In the genomic region with DNA sequence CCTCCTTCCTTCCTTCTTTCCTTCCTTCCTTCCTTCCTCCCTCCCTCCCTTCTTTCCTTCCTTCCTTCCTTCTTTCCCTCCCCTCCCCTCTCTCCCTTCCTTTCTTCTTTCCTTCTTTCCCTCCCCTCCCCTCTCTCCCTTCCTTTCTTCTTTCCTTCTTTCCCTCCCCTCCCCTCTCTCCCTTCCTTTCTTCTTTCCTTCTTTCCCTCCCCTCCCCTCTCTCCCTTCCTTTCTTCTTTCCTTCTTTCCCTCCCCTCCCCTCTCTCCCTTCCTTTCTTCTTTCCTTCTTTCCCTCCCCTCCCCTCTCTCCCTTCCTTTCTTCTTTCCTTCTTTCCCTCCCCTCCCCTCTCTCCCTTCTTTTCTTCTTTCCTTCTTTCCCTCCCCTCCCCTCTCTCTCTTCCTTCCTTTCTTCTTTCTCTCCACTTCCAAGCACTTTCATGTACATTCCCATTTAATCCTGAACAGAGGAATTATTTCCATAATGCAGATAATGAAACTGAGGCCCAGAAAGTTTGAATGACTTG, we compare ENCODE assay signal across 2 cellular contexts. TPM values are rescaled to one million over a fixed set of nuclear protein-coding genes. Genes with fewer than 3 reads are reported as not detected.
"Had no signal": no experiment of that assay in that cellular context is flagged by ENCODE, and none has a peak within 500 bp of the region (broad histone marks: within the 10 kb centered on the region; RNA-seq: fewer than 3 reads in every experiment).

No MANE protein-coding gene starts in this region.

RNA-seq across cellular contexts. Expression of a gene that starts 18.1 kb away (rescaled TPM):
- total RNA-seq: H4, H7 had no signal
